ENCODE assay signal across 20 cellular contexts in the genomic region with DNA sequence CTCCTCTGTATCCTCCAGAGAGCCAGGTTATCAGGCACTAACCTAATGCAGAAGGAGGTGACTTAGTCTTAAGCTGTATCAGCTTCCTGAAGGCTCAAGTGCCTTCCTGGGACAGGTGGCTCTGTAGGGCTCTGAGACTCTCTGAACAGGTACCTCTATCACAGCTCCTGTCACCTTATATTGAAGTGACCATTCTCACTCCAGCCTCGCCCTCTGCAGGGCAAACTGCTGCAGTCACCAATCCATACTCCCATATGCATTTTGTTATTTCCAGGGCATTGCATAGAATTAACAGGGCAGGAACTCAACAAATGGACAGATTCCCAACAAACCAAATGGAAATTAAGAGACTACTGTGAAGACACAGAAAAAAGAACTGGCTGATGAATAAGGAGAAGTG.
DNase-seq lines count a peak whose midpoint lies in the region; ATAC-seq and TF ChIP-seq lines count a peak whose summit lies in the region.
"Had no signal": no experiment of that assay in that cellular context is flagged by ENCODE, and none has a peak within 500 bp of the region (broad histone marks: within the 10 kb centered on the region; RNA-seq: fewer than 3 reads in every experiment).

No MANE protein-coding gene starts in this region.

- intact Hi-C loops in ascending aorta (cut with DNase I) (no loop called here), A673 (cut with micrococcal nuclease; ENCODE audit: unreplicated experiment) (no loop called here)

- CTCF ChIA-PET in A673 (lab: Charles Lee), result no interaction called here

- POLR2A ChIA-PET in A673 (lab: Charles Lee; ENCODE audit: low non-redundant PET), result no interaction called here

- H3K4me3 Mint-ChIP-seq in stimulated activated memory B cell treated with anti-CD40 and anti-IgM and Interleukin-4, amounts not matched to agents 10 μg/mL and 1 μg/mL and 100 μg/mL, for 72 hours, result no peak overlapping the region
- H3K4me3 Mint-ChIP-seq: activated CD4-positive, alpha-beta T cell treated with anti-CD3 and anti-CD28 coated beads, Interleukin-2, amount 10 ng/mL, durations not matched to agents 24 days and 14 days; activated naive CD8-positive, alpha-beta T cell treated with anti-CD3 and anti-CD28 coated beads for 36 hours; immature natural killer cell; memory B cell; stimulated activated naive CD8-positive, alpha-beta T cell treated with anti-CD3 and anti-CD28 coated beads, Interleukin-15, Interleukin-2, amounts not matched to agents 100 ng/mL and 50 ng/mL, for 24 hours had no signal

- H3K9me3 Mint-ChIP-seq in stimulated activated memory B cell treated with anti-CD40 and anti-IgM and Interleukin-4, amounts not matched to agents 10 μg/mL and 1 μg/mL and 100 μg/mL, for 72 hours, result no peaks in the 10 kb centered on the region
- H3K9me3 Mint-ChIP-seq: activated CD4-positive, alpha-beta T cell treated with anti-CD3 and anti-CD28 coated beads, Interleukin-2, amount 10 ng/mL, durations not matched to agents 24 days and 14 days; activated naive CD8-positive, alpha-beta T cell treated with anti-CD3 and anti-CD28 coated beads for 36 hours; immature natural killer cell; memory B cell; stimulated activated naive CD8-positive, alpha-beta T cell treated with anti-CD3 and anti-CD28 coated beads, Interleukin-15, Interleukin-2, amounts not matched to agents 100 ng/mL and 50 ng/mL, for 24 hours had no signal

- H3K27ac ChIP-seq in coronary artery (no peak overlapping the region), ascending aorta (no peak overlapping the region), A673 (ENCODE audit: low read depth, low read length, poor library complexity, severe bottlenecking) (no peak overlapping the region)
- H3K27ac ChIP-seq: gastrocnemius medialis, skin epidermis had no signal

- no TSS peak for BruUV-seq in A673 (replicated peaks; lab: Mats Ljungman, UMichigan)

- H3K4me1 ChIP-seq in ascending aorta (peaks cover 0 to 4% of the 10 kb centered on the region in 2 donors), A673 (ENCODE audit: insufficient read depth, low read length, poor library complexity, severe bottlenecking) (no peaks in the 10 kb centered on the region)

- peaks cover 13% of the 10 kb centered on the region for H3K4me1 Mint-ChIP-seq in stimulated activated memory B cell treated with anti-CD40 and anti-IgM and Interleukin-4, amounts not matched to agents 10 μg/mL and 1 μg/mL and 100 μg/mL, for 72 hours
- H3K4me1 Mint-ChIP-seq: activated CD4-positive, alpha-beta T cell treated with anti-CD3 and anti-CD28 coated beads, Interleukin-2, amount 10 ng/mL, durations not matched to agents 24 days and 14 days; activated naive CD8-positive, alpha-beta T cell treated with anti-CD3 and anti-CD28 coated beads for 36 hours; immature natural killer cell had no signal

- peaks cover 30% of the 10 kb centered on the region for H3K36me3 Mint-ChIP-seq in stimulated activated memory B cell treated with anti-CD40 and anti-IgM and Interleukin-4, amounts not matched to agents 10 μg/mL and 1 μg/mL and 100 μg/mL, for 72 hours
- H3K36me3 Mint-ChIP-seq: activated naive CD8-positive, alpha-beta T cell treated with anti-CD3 and anti-CD28 coated beads for 36 hours; immature natural killer cell had no signal

- no peaks in the 10 kb centered on the region for H3K9me3 ChIP-seq in ascending aorta
- no peaks in the 10 kb centered on the region for H3K9me3 ChIP-seq in A673 (ENCODE audit: low read depth, low read length, poor library complexity, severe bottlenecking)
- H3K9me3 ChIP-seq: gastrocnemius medialis had no signal

- H3K36me3 ChIP-seq in ascending aorta (no peaks in the 10 kb centered on the region), A673 (ENCODE audit: insufficient read depth, low read length, poor library complexity, severe bottlenecking) (no peaks in the 10 kb centered on the region)
- H3K36me3 ChIP-seq: gastrocnemius medialis had no signal

- H3K27ac Mint-ChIP-seq in stimulated activated memory B cell treated with anti-CD40 and anti-IgM and Interleukin-4, amounts not matched to agents 10 μg/mL and 1 μg/mL and 100 μg/mL, for 72 hours, result peak overlapping the region; percentile 52
- H3K27ac Mint-ChIP-seq: activated CD4-positive, alpha-beta T cell treated with anti-CD3 and anti-CD28 coated beads, Interleukin-2, amount 10 ng/mL, durations not matched to agents 24 days and 14 days; activated naive CD8-positive, alpha-beta T cell treated with anti-CD3 and anti-CD28 coated beads for 36 hours; immature natural killer cell; memory B cell; stimulated activated naive CD8-positive, alpha-beta T cell treated with anti-CD3 and anti-CD28 coated beads, Interleukin-15, Interleukin-2, amounts not matched to agents 100 ng/mL and 50 ng/mL, for 24 hours had no signal

- no peak overlapping the region for H3K4me3 ChIP-seq in coronary artery
- H3K4me3 ChIP-seq in ascending aorta, result no peak overlapping the region
- no peak overlapping the region for H3K4me3 ChIP-seq in A673 (ENCODE audit: low read depth, low read length, poor library complexity, severe bottlenecking)
- H3K4me3 ChIP-seq: gastrocnemius medialis, skin epidermis had no signal

- H3K27me3 ChIP-seq in ascending aorta (no peaks in the 10 kb centered on the region), A673 (replicated peaks; ENCODE audit: insufficient read depth, low read depth, low read length, poor library complexity) (peaks cover 12% of the 10 kb centered on the region)
- H3K27me3 ChIP-seq: gastrocnemius medialis had no signal

- DNase-seq in NCI-H82 (lab: John Stamatoyannopoulos, UW) (peak; percentile 29), NCI-H82 treated with DMSO at 0.1 percent for 48 hours (lab: John Stamatoyannopoulos, UW; ENCODE audit: unreplicated experiment) (no peak), NCI-H146 (lab: John Stamatoyannopoulos, UW) (peak; percentile 36), coronary artery (ENCODE audit: low spot score) (peak; percentile 12), ascending aorta (ENCODE audit: low spot score in 2 of 2) (no peak), NCI-H2029 (lab: John Stamatoyannopoulos, UW) (no peak), A673 (ENCODE audit: low spot score) (no peak)
- DNase-seq: activated CD4-positive, alpha-beta T cell treated with anti-CD3 and anti-CD28 coated beads, Interleukin-2, amount 10 ng/mL, durations not matched to agents 24 days and 14 days; activated naive CD8-positive, alpha-beta T cell treated with anti-CD3 and anti-CD28 coated beads for 36 hours; activated T-cell treated with anti-CD3 and anti-CD28 coated beads, Interleukin-2, amount 50 U/mL, for 1 hour; Calu3; caudate nucleus; gastrocnemius medialis; immature natural killer cell; NCI-H446 treated with DMSO at 0.1 percent for 48 hours; T-helper 9 cell had no signal

- TF ChIP-seq CTCF in coronary artery (IDR thresholded peaks at IDR 0.05) (no peak), ascending aorta (IDR thresholded peaks at IDR 0.05) (no peak), A673 (conservative IDR thresholded peaks at IDR 0.05; ENCODE audit: low read depth, low read length) (no peak)

- H3K27me3 Mint-ChIP-seq in stimulated activated memory B cell treated with anti-CD40 and anti-IgM and Interleukin-4, amounts not matched to agents 10 μg/mL and 1 μg/mL and 100 μg/mL, for 72 hours, result no peaks in the 10 kb centered on the region
- H3K27me3 Mint-ChIP-seq: activated CD4-positive, alpha-beta T cell treated with anti-CD3 and anti-CD28 coated beads, Interleukin-2, amount 10 ng/mL, durations not matched to agents 24 days and 14 days; memory B cell; stimulated activated naive CD8-positive, alpha-beta T cell treated with anti-CD3 and anti-CD28 coated beads, Interleukin-15, Interleukin-2, amounts not matched to agents 100 ng/mL and 50 ng/mL, for 24 hours had no signal

- ATAC-seq in stimulated activated memory B cell treated with anti-CD40 and anti-IgM and Interleukin-4, amounts not matched to agents 10 μg/mL and 1 μg/mL and 100 μg/mL, for 72 hours, result no peak
- ATAC-seq: gastrocnemius medialis had no signal

Comparison
In these comparisons a context has a peak if more than half of its experiments do, and no peak if none do; other contexts are left out.
1. DNase-seq: peak in NCI-H82 (single experiment), NCI-H146 (single experiment) and coronary artery (single experiment); none in NCI-H82 treated with DMSO at 0.1 percent for 48 hours (single experiment), ascending aorta (0 of 2), NCI-H2029 (single experiment) and A673 (single experiment).